Comparison of ENCODE assay signal across 8 cellular contexts in genomic region chr10:43110318-43111071, GRCh38. TPM values are rescaled to one million over a fixed set of nuclear protein-coding genes. Genes with fewer than 3 reads are reported as not detected.
A peak's percentile ranks its signal among the peaks of the same experiment; 100 is the strongest.
DNase-seq lines count a peak whose midpoint lies in the region; ATAC-seq and TF ChIP-seq lines count a peak whose summit lies in the region.

No MANE protein-coding gene starts in this region.

- no peak overlapping the region for H3K4me3 ChIP-seq in RWPE2 (ENCODE audit: severe bottlenecking)

- peaks cover 7% of the 10 kb centered on the region for H3K4me1 Mint-ChIP-seq in nephron
- H3K4me1 Mint-ChIP-seq in Calu3 (ENCODE audit: low read depth, unreplicated experiment) = no peaks in the 10 kb centered on the region

- no peaks in the 10 kb centered on the region for H3K27me3 ChIP-seq in RWPE2 (ENCODE audit: insufficient read depth, poor library complexity, severe bottlenecking)

- ATAC-seq in GM18517 (IDR thresholded peaks at IDR 0.05; ENCODE audit: unreplicated experiment) (peak; percentile 70), HG02642 (IDR thresholded peaks at IDR 0.05; ENCODE audit: poor library complexity, unreplicated experiment) (peak; percentile 66), RWPE2 (ENCODE audit: low read depth) (peak; percentile 68)

- H3K36me3 Mint-ChIP-seq in nephron (ENCODE audit: low read depth) (no peaks in the 10 kb centered on the region), Calu3 (ENCODE audit: insufficient read depth, unreplicated experiment) (no peaks in the 10 kb centered on the region)

- no peaks in the 10 kb centered on the region for H3K36me3 ChIP-seq in RWPE2 (ENCODE audit: low read depth)

- H3K27me3 Mint-ChIP-seq in nephron (ENCODE audit: low read depth) (no peaks in the 10 kb centered on the region), Calu3 (ENCODE audit: unreplicated experiment) (peaks cover 26% of the 10 kb centered on the region)

- TF ChIP-seq CTCF in RWPE2 (IDR thresholded peaks at IDR 0.05; ENCODE audit: poor library complexity, severe bottlenecking) (no peak), nephron (IDR thresholded peaks at IDR 0.05; ENCODE audit: unreplicated experiment in 3 of 3) (no peak), Calu3 (IDR thresholded peaks at IDR 0.05; ENCODE audit: unreplicated experiment) (no peak)

- BruUV-seq in Calu3 (replicated peaks; lab: Mats Ljungman, UMichigan) = no TSS peak

- intact Hi-C loops in Calu3 (cut with micrococcal nuclease; ENCODE audit: unreplicated experiment) = no loop called here

- H3K4me1 ChIP-seq in RWPE2 (ENCODE audit: insufficient read depth, poor library complexity, severe bottlenecking) = peaks cover 5% of the 10 kb centered on the region

- CTCF ChIA-PET in Calu3 (lab: Charles Lee) = interaction anchor here (0.7 kb wide), 1 partner anchor 10 kb away, joined by 4 read pairs; no protein-coding TSS in a partner anchor

- H3K27ac Mint-ChIP-seq in nephron (peak overlapping the region in 2 of 3 experiments; percentile 13 to 54), Calu3 (ENCODE audit: unreplicated experiment) (no peak overlapping the region)

- DNase-seq in RWPE2 (ENCODE audit: low spot score) (no peak), inferior parietal cortex (ENCODE audit: extremely low spot score) (no peak), Calu3 (no peak), ecto neural progenitor cell (ENCODE audit: low spot score) (no peak), NCI-H2029 (lab: John Stamatoyannopoulos, UW) (no peak)

- no peaks in the 10 kb centered on the region for H3K9me3 Mint-ChIP-seq in nephron
- no peaks in the 10 kb centered on the region for H3K9me3 Mint-ChIP-seq in Calu3 (ENCODE audit: low read depth, unreplicated experiment)

- H3K4me3 Mint-ChIP-seq in nephron (no peak overlapping the region), Calu3 (ENCODE audit: low read depth, unreplicated experiment) (no peak overlapping the region)

- no peaks in the 10 kb centered on the region for H3K9me3 ChIP-seq in RWPE2 (ENCODE audit: severe bottlenecking)

- no peak overlapping the region for H3K27ac ChIP-seq in RWPE2 (ENCODE audit: poor library complexity, severe bottlenecking)

RNA-seq across cellular contexts. Expression of gene CSGALNACT2, which starts 27.8 kb away (rescaled TPM):
- total RNA-seq in Calu3 (2022) = 8.9 and 10.0 TPM in 2 replicates

RNA-seq across cellular contexts. Expression of gene RET, which starts 33.6 kb away (rescaled TPM):
- total RNA-seq in Calu3 (2022) = 0.07 TPM in 1 of 2 replicates, not detected in the other
